In the genomic region with DNA sequence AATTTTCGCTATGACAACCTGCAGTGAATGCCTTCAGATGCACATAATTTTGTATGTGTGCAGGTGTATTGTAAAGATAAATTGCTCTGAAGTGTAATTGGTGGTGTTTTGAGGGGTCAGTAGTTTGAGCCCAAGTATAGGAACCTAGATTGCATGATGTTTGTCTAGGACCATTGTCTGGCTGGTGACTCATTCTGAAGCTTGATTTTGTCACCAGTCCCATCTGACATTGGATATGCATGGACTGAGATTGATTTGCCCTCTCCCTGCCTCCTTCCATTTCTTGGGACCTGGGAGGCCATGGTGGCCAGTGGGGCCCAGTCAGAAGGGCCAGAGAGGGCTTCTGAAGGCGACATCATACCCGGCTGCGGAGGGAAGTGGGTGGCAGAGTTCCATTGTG, we compare ENCODE assay signal across 14 cellular contexts.
DNase-seq lines count a peak whose midpoint lies in the region; ATAC-seq and TF ChIP-seq lines count a peak whose summit lies in the region.
"Had no signal": no experiment of that assay in that cellular context is flagged by ENCODE, and none has a peak within 500 bp of the region (broad histone marks: within the 10 kb centered on the region; RNA-seq: fewer than 3 reads in every experiment).

No MANE protein-coding gene starts in this region.

- 92 to 94% methylated on average over 4 of the region's 4 CpGs for WGBS in endodermal cell (ENCODE audit: insufficient coverage in 1 of 2, insufficient read length in 1 of 2), 2 experiments
- WGBS in liver: 96% methylated on average over 4 of the region's 4 CpGs
- WGBS in spleen, 5 donors: 96 to 99% (median 96%) methylated on average over 4 of the region's 4 CpGs

- H3K4me1 ChIP-seq in endodermal cell (ENCODE audit: control insufficient read depth, insufficient read depth, low read length) (peaks cover 5% of the 10 kb centered on the region), liver (ENCODE audit: control insufficient read depth in 4 of 4, insufficient read depth in 4 of 4, low read length in 3 of 4) (peaks cover 4 to 28% (median 21%) of the 10 kb centered on the region in 4 donors), spleen (no peaks in the 10 kb centered on the region)

- H3K27ac Mint-ChIP-seq in T-helper 17 cell (peak overlapping the region; percentile 14), endodermal cell (peak overlapping the region; percentile 56)
- H3K27ac Mint-ChIP-seq: B cell; CD4-positive, alpha-beta memory T cell had no signal

- no peak for ATAC-seq in T-helper 17 cell
- ATAC-seq: GM12878 had no signal

- H3K4me3 ChIP-seq in endodermal cell (ENCODE audit: low read length): no peak overlapping the region
- H3K4me3 ChIP-seq in liver (ENCODE audit: low read depth in 1 of 3, low read length in 3 of 3): no peak overlapping the region
- no peak overlapping the region for H3K4me3 ChIP-seq in spleen
- H3K4me3 ChIP-seq: GM12878 had no signal

- H3K27me3 ChIP-seq in endodermal cell (ENCODE audit: control insufficient read depth, insufficient read depth, low read length, poor library complexity, severe bottlenecking) (no peaks in the 10 kb centered on the region), liver (ENCODE audit: control insufficient read depth in 4 of 4, insufficient read depth in 4 of 4, low read length in 3 of 4) (no peaks in the 10 kb centered on the region), spleen (replicated peaks in 1 of 7) (no peaks in the 10 kb centered on the region)

- TF ChIP-seq CTCF in endodermal cell (conservative IDR thresholded peaks at IDR 0.05) (no peak), liver (IDR thresholded peaks at IDR 0.05; ENCODE audit: low read depth, low read length, missing input control) (no peak), spleen (IDR thresholded peaks at IDR 0.05 in 8 of 11, conservative IDR thresholded peaks at IDR 0.05 in 3 of 11) (no peak)

- no peaks in the 10 kb centered on the region for H3K9me3 Mint-ChIP-seq in endodermal cell
- H3K9me3 Mint-ChIP-seq: CD4-positive, alpha-beta memory T cell had no signal

- no peak for TF ChIP-seq POLR2A in spleen (IDR thresholded peaks at IDR 0.05)

- no peaks in the 10 kb centered on the region for H3K27me3 Mint-ChIP-seq in T-helper 17 cell
- H3K27me3 Mint-ChIP-seq in endodermal cell (ENCODE audit: insufficient read depth): no peaks in the 10 kb centered on the region
- H3K27me3 Mint-ChIP-seq: B cell; CD4-positive, alpha-beta memory T cell had no signal

- no peak overlapping the region for H3K27ac ChIP-seq in endodermal cell (ENCODE audit: low read depth, low read length)
- peak overlapping the region; percentile 56 to 82 for H3K27ac ChIP-seq in liver (ENCODE audit: low read depth in 1 of 2, low read length in 2 of 2)
- H3K27ac ChIP-seq in spleen: no peak overlapping the region
- H3K27ac ChIP-seq: C4-2B had no signal

- H3K36me3 ChIP-seq in endodermal cell (ENCODE audit: control insufficient read depth, insufficient read depth, low read length): peaks cover 96% of the 10 kb centered on the region
- H3K36me3 ChIP-seq in liver (ENCODE audit: control insufficient read depth in 4 of 4, insufficient read depth in 3 of 4, low read depth in 1 of 4, low read length in 3 of 4): peaks cover 4 to 55% (median 36%) of the 10 kb centered on the region in 4 donors
- peaks cover 0 to 100% (median 28%) of the 10 kb centered on the region in 6 donors for H3K36me3 ChIP-seq in spleen

- peaks cover 14% of the 10 kb centered on the region for H3K36me3 Mint-ChIP-seq in T-helper 17 cell (ENCODE audit: low read depth)
- H3K36me3 Mint-ChIP-seq in endodermal cell (ENCODE audit: low read depth): peaks cover 62% of the 10 kb centered on the region

- H3K4me3 Mint-ChIP-seq in T-helper 17 cell (no peak overlapping the region), endodermal cell (no peak overlapping the region)
- H3K4me3 Mint-ChIP-seq: B cell; CD4-positive, alpha-beta memory T cell had no signal

- intact Hi-C loops in spleen (cut with DNase I; ENCODE audit: low total_unique reads): no loop called here

- H3K9me3 ChIP-seq in T-helper 17 cell (ENCODE audit: control insufficient read depth, low read length, poor library complexity, severe bottlenecking): no peaks in the 10 kb centered on the region
- H3K9me3 ChIP-seq in endodermal cell (ENCODE audit: control insufficient read depth, low read length): no peaks in the 10 kb centered on the region
- H3K9me3 ChIP-seq in liver (ENCODE audit: control insufficient read depth in 4 of 4, low read length in 3 of 4): no peaks in the 10 kb centered on the region
- H3K9me3 ChIP-seq in spleen: no peaks in the 10 kb centered on the region

- H3K4me1 Mint-ChIP-seq in T-helper 17 cell (peaks cover 6% of the 10 kb centered on the region), endodermal cell (peaks cover 9% of the 10 kb centered on the region)
- H3K4me1 Mint-ChIP-seq: B cell; CD4-positive, alpha-beta memory T cell had no signal

- DNase-seq in T-helper 17 cell (no peak), endodermal cell (no peak), spleen (peak; percentile 41), NCI-H128 (lab: John Stamatoyannopoulos, UW; ENCODE audit: unreplicated experiment) (no peak), NOMO-1 (lab: John Stamatoyannopoulos, UW; ENCODE audit: unreplicated experiment in 2 of 2) (no peak)
- DNase-seq in activated effector memory CD4-positive, alpha-beta T cell treated with Interleukin-2 at 50 U/mL for 16 hours: no peak
- DNase-seq: CD4-positive, alpha-beta memory T cell; DMS79; HCEC 1CT; IMR-90 had no signal

- TF ChIP-seq RAD21 in liver (IDR thresholded peaks at IDR 0.05): no peak

- H3K9ac ChIP-seq in endodermal cell (ENCODE audit: extremely low read depth, low read length, poor library complexity, severe bottlenecking) (no peak overlapping the region), liver (ENCODE audit: low read depth in 1 of 2, low read length in 2 of 2) (no peak overlapping the region)

TF ChIP-seq in liver, 16 proteins besides CTCF, POLR2A, EP300 and RAD21:
- TF ChIP-seq FOXA2 (IDR thresholded peaks at IDR 0.05) (no peak), GABPA (IDR thresholded peaks at IDR 0.05 in 1 of 2, conservative IDR thresholded peaks at IDR 0.05 in 1 of 2) (no peak), JUND (IDR thresholded peaks at IDR 0.05) (peak in 1 of 2 donors; percentile 64), EGR1 (IDR thresholded peaks at IDR 0.05; ENCODE audit: low read depth in 2 of 2) (no peak), SP1 (IDR thresholded peaks at IDR 0.05) (no peak), HNF4A (conservative IDR thresholded peaks at IDR 0.05) (no peak), FOXA1 (IDR thresholded peaks at IDR 0.05) (no peak)

Comparison
In these comparisons a context has a peak if more than half of its experiments do, and no peak if none do; other contexts are left out.
1. H3K27ac ChIP-seq: peak in liver (2 of 2); none in endodermal cell (single experiment) and spleen (0 of 8).